ENCODE assay signal across 13 cellular contexts in genomic region chr20:40493071-40493470, GRCh38.
DNase-seq lines count a peak whose midpoint lies in the region; ATAC-seq and TF ChIP-seq lines count a peak whose summit lies in the region.
"Had no signal": no experiment of that assay in that cellular context is flagged by ENCODE, and none has a peak within 500 bp of the region (broad histone marks: within the 10 kb centered on the region; RNA-seq: fewer than 3 reads in every experiment).

No MANE protein-coding gene starts in this region.

- H3K4me3 Mint-ChIP-seq in H9: no peak overlapping the region
- H3K4me3 Mint-ChIP-seq in activated CD8-positive, alpha-beta T cell treated with anti-CD3 and anti-CD28 coated beads for 36 hours: no peak overlapping the region
- H3K4me3 Mint-ChIP-seq: GM23338, T-helper 17 cell had no signal

- no peaks in the 10 kb centered on the region for H3K27me3 ChIP-seq in H9 (ENCODE audit: insufficient read depth, low read length)
- no peaks in the 10 kb centered on the region for H3K27me3 ChIP-seq in right atrium auricular region
- H3K27me3 ChIP-seq in thoracic aorta (replicated peaks; ENCODE audit: insufficient read depth): no peaks in the 10 kb centered on the region

- no peak overlapping the region for H2BK15ac ChIP-seq in H9 (ENCODE audit: low read depth, low read length)

- H2BK20ac ChIP-seq in H9 (ENCODE audit: low read depth, low read length, poor library complexity, severe bottlenecking): no peak overlapping the region

- H3K27me3 Mint-ChIP-seq in H9 (ENCODE audit: low read depth): no peaks in the 10 kb centered on the region; the same call in 1 of the 2 replicates
- no peaks in the 10 kb centered on the region for H3K27me3 Mint-ChIP-seq in activated CD8-positive, alpha-beta T cell treated with anti-CD3 and anti-CD28 coated beads for 36 hours
- H3K27me3 Mint-ChIP-seq: T-helper 17 cell had no signal

- no peak overlapping the region for H2BK5ac ChIP-seq in H9 (ENCODE audit: insufficient read length, low read length)

- in situ Hi-C loops in astrocyte of the cerebellum (cut with HindIII; ENCODE audit: low sequenced_read_pairs): no loop called here

- ATAC-seq in thoracic aorta (ENCODE audit: insufficient number of reproducible peaks, low FRiP score, low read depth): no peak
- no peak for ATAC-seq in activated CD8-positive, alpha-beta T cell treated with anti-CD3 and anti-CD28 coated beads for 36 hours
- ATAC-seq: GM23338 had no signal

- H3K36me3 ChIP-seq in right atrium auricular region: no peaks in the 10 kb centered on the region
- H3K36me3 ChIP-seq in thoracic aorta: no peaks in the 10 kb centered on the region

- H3K56ac ChIP-seq in H9 (ENCODE audit: insufficient read length, low read depth, low read length): peak overlapping the region; percentile 75

- 100% methylated on average over 3 of the region's 4 CpGs for WGBS in H9 (ENCODE audit: extremely low coverage, insufficient read length, low lambda C conversion rate)

- no peaks in the 10 kb centered on the region for H4K20me1 ChIP-seq in H9 (ENCODE audit: control insufficient read depth, insufficient read depth, insufficient read length)

- H2AFZ ChIP-seq in H9 (ENCODE audit: low read length): no peak overlapping the region
- H2AFZ ChIP-seq: GM23338 had no signal

- no peak overlapping the region for H2AK5ac ChIP-seq in H9 (ENCODE audit: insufficient read length, low read length)

- CTCF ChIA-PET in activated CD8-positive, alpha-beta T cell treated with anti-CD3 and anti-CD28 coated beads for 36 hours (lab: Charles Lee): no interaction called here

- H3K27ac ChIP-seq in H9 (ENCODE audit: insufficient read length, low read depth, low read length) (no peak overlapping the region), right atrium auricular region (no peak overlapping the region), thoracic aorta (no peak overlapping the region)

- no peaks in the 10 kb centered on the region for H3K36me3 Mint-ChIP-seq in H9 (ENCODE audit: insufficient read depth in 1 of 3, low read depth in 3 of 3)
- no peaks in the 10 kb centered on the region for H3K36me3 Mint-ChIP-seq in activated CD8-positive, alpha-beta T cell treated with anti-CD3 and anti-CD28 coated beads for 36 hours (ENCODE audit: low read depth)

- peaks cover 3 to 4% of the 10 kb centered on the region in 2 experiments; a peak in 3 of 4 replicates for H3K4me1 Mint-ChIP-seq in H9
- H3K4me1 Mint-ChIP-seq in activated CD8-positive, alpha-beta T cell treated with anti-CD3 and anti-CD28 coated beads for 36 hours (ENCODE audit: low read depth): no peaks in the 10 kb centered on the region
- H3K4me1 Mint-ChIP-seq: GM23338, T-helper 17 cell had no signal

- no peaks in the 10 kb centered on the region for H3K79me2 ChIP-seq in H9 (ENCODE audit: insufficient read depth, low read length)

- H3K14ac ChIP-seq in H9 (ENCODE audit: insufficient read depth, low read length): no peak overlapping the region

- H3K4me2 ChIP-seq in H9 (ENCODE audit: insufficient read depth, insufficient read length, low read length): no peak overlapping the region
- H3K4me2 ChIP-seq: GM23338 had no signal

- no peaks in the 10 kb centered on the region for H3K23me2 ChIP-seq in H9 (ENCODE audit: insufficient read length, low read depth, low read length, poor library complexity, severe bottlenecking)

- no peak overlapping the region for H3K23ac ChIP-seq in H9 (ENCODE audit: insufficient read length, low read depth, low read length)

- H3T11ph ChIP-seq in H9 (ENCODE audit: low read length): no peak overlapping the region

- no peaks in the 10 kb centered on the region for H3K79me1 ChIP-seq in H9 (ENCODE audit: insufficient read depth, low read depth, low read length, poor library complexity, severe bottlenecking)

- no peak overlapping the region for H4K91ac ChIP-seq in H9 (ENCODE audit: insufficient read length, low read depth, low read length)

- H3K4ac ChIP-seq in H9 (ENCODE audit: low read depth, low read length): no peak overlapping the region

- H3K27ac Mint-ChIP-seq in H9: no peak overlapping the region
- H3K27ac Mint-ChIP-seq in activated CD8-positive, alpha-beta T cell treated with anti-CD3 and anti-CD28 coated beads for 36 hours: no peak overlapping the region
- H3K27ac Mint-ChIP-seq: GM23338, T-helper 17 cell had no signal

- H3K4me3 ChIP-seq in astrocyte of the cerebellum (ENCODE audit: low read depth, low read length) (no peak overlapping the region), right atrium auricular region (no peak overlapping the region), thoracic aorta (no peak overlapping the region)
- H3K4me3 ChIP-seq: GM23338 had no signal

- POLR2A ChIA-PET in activated CD8-positive, alpha-beta T cell treated with anti-CD3 and anti-CD28 coated beads for 36 hours (lab: Charles Lee): no interaction called here

- H3K9ac ChIP-seq in H9 (ENCODE audit: extremely low read depth, insufficient read length, low read length): no peak overlapping the region

- H2BK12ac ChIP-seq in H9 (ENCODE audit: insufficient read length, low read depth, low read length): no peak overlapping the region

- no peak overlapping the region for H4K8ac ChIP-seq in H9 (replicated peaks; ENCODE audit: insufficient read length, low read depth, low read length)

- intact Hi-C loops in activated CD8-positive, alpha-beta T cell treated with anti-CD3 and anti-CD28 coated beads for 36 hours (cut with micrococcal nuclease): no loop called here

- no peak overlapping the region for H3K18ac ChIP-seq in H9 (ENCODE audit: insufficient read length, low read depth, low read length)

- no peak for TF ChIP-seq CTCF in H9 (conservative IDR thresholded peaks at IDR 0.05)
- no peak for TF ChIP-seq CTCF in astrocyte of the cerebellum (IDR thresholded peaks at IDR 0.05; ENCODE audit: low read depth, low read length, missing control alignments)
- no peak for TF ChIP-seq CTCF in right atrium auricular region (IDR thresholded peaks at IDR 0.05)
- no peak for TF ChIP-seq CTCF in thoracic aorta (IDR thresholded peaks at IDR 0.05)
- TF ChIP-seq CTCF in activated CD8-positive, alpha-beta T cell treated with anti-CD3 and anti-CD28 coated beads for 36 hours (IDR thresholded peaks at IDR 0.05): no peak

- no peak overlapping the region for H4K5ac ChIP-seq in H9 (ENCODE audit: insufficient read length, low read depth, low read length)

- H3K9me3 ChIP-seq in H9 (ENCODE audit: control insufficient read depth, low read depth, low read length) (no peaks in the 10 kb centered on the region), right atrium auricular region (no peaks in the 10 kb centered on the region), thoracic aorta (no peaks in the 10 kb centered on the region)

- H2BK120ac ChIP-seq in H9 (ENCODE audit: low read depth, low read length, poor library complexity, severe bottlenecking): no peak overlapping the region

- no peak for DNase-seq in H9
- peak; percentile 63 for DNase-seq in astrocyte of the cerebellum (ENCODE audit: low read depth)
- DNase-seq in right atrium auricular region (ENCODE audit: low spot score): peak; percentile 81
- DNase-seq in thoracic aorta (ENCODE audit: low spot score): peak; percentile 52
- DNase-seq in activated CD8-positive, alpha-beta T cell treated with anti-CD3 and anti-CD28 coated beads for 36 hours: no peak
- no peak for DNase-seq in NCI-H748 treated with DMSO at 0.1 percent for 48 hours (lab: John Stamatoyannopoulos, UW)
- no peak for DNase-seq in SW 1271 (lab: John Stamatoyannopoulos, UW)
- DNase-seq: activated CD4-positive, alpha-beta T cell treated with anti-CD3 and anti-CD28 coated beads, Interleukin-2, amount 50 U/mL, for 1 hour; activated gamma-delta T cell; glutamatergic neuron; NCI-H1694; T-helper 17 cell had no signal

- H3K4me1 ChIP-seq in H9 (ENCODE audit: insufficient read depth, low read length) (no peaks in the 10 kb centered on the region), right atrium auricular region (no peaks in the 10 kb centered on the region), thoracic aorta (ENCODE audit: control insufficient read depth in 1 of 2, low read depth in 2 of 2) (no peaks in the 10 kb centered on the region)

- 0 out of 5 replicates have a peak, but pooled peaks cover 0 to 5% of the 10 kb centered on the region in 2 experiments for H3K9me3 Mint-ChIP-seq in H9
- H3K9me3 Mint-ChIP-seq in activated CD8-positive, alpha-beta T cell treated with anti-CD3 and anti-CD28 coated beads for 36 hours: no peaks in the 10 kb centered on the region
- H3K9me3 Mint-ChIP-seq: GM23338 had no signal

Comparison
In these comparisons a context has a peak if more than half of its experiments do, and no peak if none do; other contexts are left out.
1. DNase-seq: peak in astrocyte of the cerebellum (single experiment), right atrium auricular region (single experiment) and thoracic aorta (single experiment); none in H9 (single experiment), activated CD8-positive, alpha-beta T cell treated with anti-CD3 and anti-CD28 coated beads for 36 hours (single experiment), NCI-H748 treated with DMSO at 0.1 percent for 48 hours (single experiment) and SW 1271 (0 of 2).